ENCODE assay signal across 21 cellular contexts in the genomic region with DNA sequence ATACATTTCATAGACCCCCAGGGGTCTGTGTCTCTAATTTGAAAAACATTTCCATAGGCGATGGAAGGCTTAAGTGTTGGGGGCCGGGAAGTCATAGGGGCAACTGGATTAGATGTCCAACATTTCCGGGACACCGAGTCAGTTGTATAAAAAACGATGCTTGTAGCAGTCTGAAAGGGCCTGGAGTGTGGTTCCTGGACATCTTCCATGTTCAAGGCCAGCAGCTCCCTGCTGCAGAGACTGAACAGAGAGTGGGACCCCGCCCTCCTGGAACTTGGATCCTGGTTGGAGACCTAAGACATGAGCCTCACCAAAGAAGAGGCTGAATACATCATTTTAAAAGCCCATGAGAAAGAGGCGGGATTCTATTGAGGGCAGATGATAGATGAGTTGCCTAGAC.
"Had no signal": no experiment of that assay in that cellular context is flagged by ENCODE, and none has a peak within 500 bp of the region (broad histone marks: within the 10 kb centered on the region; RNA-seq: fewer than 3 reads in every experiment).

No MANE protein-coding gene starts in this region.

- H3K27me3 ChIP-seq: SJSA1 had no signal

- H3K36me3 ChIP-seq: SJSA1 had no signal

- H3K27ac ChIP-seq: SJSA1, SK-N-MC had no signal

- H3K4me3 ChIP-seq: SJSA1, SK-N-MC had no signal

- H3K9me3 ChIP-seq: SJSA1 had no signal

- DNase-seq: KBM-7, MV-4-11, NCI-H1048, NCI-H1105 treated with DMSO at 0.1 percent for 48 hours, NCI-H1417 treated with DMSO at 0.1 percent for 48 hours, NCI-H146, NCI-H1694 treated with DMSO at 0.1 percent for 48 hours, NCI-H1930, NCI-H2081 treated with DMSO at 0.1 percent for 48 hours, NCI-H2171, NCI-H226, NCI-H446, NCI-H510A, NCI-H524 treated with DMSO at 0.1 percent for 48 hours, NCI-H69, NCI-H774, Right ventricle myocardium superior, RPMI8226, SIG-M5 had no signal
